13 cellular contexts compared by ENCODE assay signal in genomic region chr16:4388275-4389021, GRCh38. TPM values are rescaled to one million over a fixed set of nuclear protein-coding genes. Genes with fewer than 3 reads are reported as not detected.
A peak's percentile ranks its signal among the peaks of the same experiment; 100 is the strongest.
DNase-seq lines count a peak whose midpoint lies in the region; ATAC-seq and TF ChIP-seq lines count a peak whose summit lies in the region.
"Had no signal": no experiment of that assay in that cellular context is flagged by ENCODE, and none has a peak within 500 bp of the region (broad histone marks: within the 10 kb centered on the region; RNA-seq: fewer than 3 reads in every experiment).

No MANE protein-coding gene starts in this region.

- no peak overlapping the region for H3K4me3 ChIP-seq in HUES6 (ENCODE audit: low read depth, low read length)
- no peak overlapping the region for H3K4me3 ChIP-seq in mesenchymal stem cell (ENCODE audit: insufficient read depth in 1 of 2, low read depth in 1 of 2, low read length in 2 of 2)
- no peak overlapping the region for H3K4me3 ChIP-seq in upper lobe of left lung
- H3K4me3 ChIP-seq in WERI-Rb-1 (ENCODE audit: low read depth, low read length), result no peak overlapping the region
- H3K4me3 ChIP-seq: testis had no signal

- TF ChIP-seq POLR2A in upper lobe of left lung (IDR thresholded peaks at IDR 0.05), result no peak

- TF ChIP-seq CTCF in upper lobe of left lung (IDR thresholded peaks at IDR 0.05) (no peak), WERI-Rb-1 (IDR thresholded peaks at IDR 0.05; ENCODE audit: low read depth, low read length) (no peak)

- H3K4ac ChIP-seq in mesenchymal stem cell (ENCODE audit: low read depth in 1 of 2, low read length in 2 of 2), result peak overlapping the region; percentile 38 to 73

- no peaks in the 10 kb centered on the region for H3K27me3 Mint-ChIP-seq in effector memory CD8-positive, alpha-beta T cell

- H3K27ac Mint-ChIP-seq in effector memory CD8-positive, alpha-beta T cell, result peak overlapping the region; percentile 49 to 92

- H2BK12ac ChIP-seq in mesenchymal stem cell (ENCODE audit: low read length in 2 of 2), result peak overlapping the region; percentile 80 to 93

- peak overlapping the region; percentile 86 for H2AK5ac ChIP-seq in mesenchymal stem cell (ENCODE audit: low read length, severe bottlenecking)

- no peak for ATAC-seq in effector memory CD8-positive, alpha-beta T cell (replicated peaks)
- ATAC-seq in upper lobe of left lung (ENCODE audit: low FRiP score in 2 of 2) (no peak), GM18498 (IDR thresholded peaks at IDR 0.05; ENCODE audit: unreplicated experiment) (no peak)
- ATAC-seq: esophagus mucosa had no signal

- peak overlapping the region in 1 of 2 experiments; percentile 84 for H3K14ac ChIP-seq in mesenchymal stem cell (ENCODE audit: low read length in 2 of 2)

- H3K36me3 Mint-ChIP-seq in effector memory CD8-positive, alpha-beta T cell (ENCODE audit: insufficient read depth), result peaks cover 98% of the 10 kb centered on the region

- WGBS in mesenchymal stem cell, result 61% methylated on average over 19 of the region's 19 CpGs
- 87% methylated on average over 19 of the region's 19 CpGs; no CpG with 5 or more reads in 1 of the 2 donors for WGBS in upper lobe of left lung, 2 donors

- no peak overlapping the region for H3K4me2 ChIP-seq in mesenchymal stem cell (ENCODE audit: low read length, poor library complexity, severe bottlenecking)

- H3K18ac ChIP-seq in mesenchymal stem cell (ENCODE audit: low read depth in 1 of 2, low read length in 2 of 2), result peak overlapping the region; percentile 65 to 93

- H3K4me1 ChIP-seq in HUES6 (ENCODE audit: control insufficient read depth, insufficient read depth, low read length), result peaks cover 57% of the 10 kb centered on the region
- H3K4me1 ChIP-seq in mesenchymal stem cell (ENCODE audit: control insufficient read depth, insufficient read depth, low read depth, low read length), result peaks cover 77% of the 10 kb centered on the region
- H3K4me1 ChIP-seq in upper lobe of left lung, result peaks cover 15 to 39% (median 34%) of the 10 kb centered on the region in 4 donors

- H4K8ac ChIP-seq in mesenchymal stem cell (ENCODE audit: low read length), result peak overlapping the region; percentile 69

- TF ChIP-seq EP300 in upper lobe of left lung (IDR thresholded peaks at IDR 0.05), result no peak

- H2BK5ac ChIP-seq in mesenchymal stem cell (ENCODE audit: low read depth, low read length, poor library complexity, severe bottlenecking), result no peak overlapping the region

- H3K9me3 Mint-ChIP-seq in effector memory CD8-positive, alpha-beta T cell, result no peaks in the 10 kb centered on the region

- H2BK120ac ChIP-seq in mesenchymal stem cell (ENCODE audit: low read depth, low read length), result peak overlapping the region; percentile 69

- H3K4me3 Mint-ChIP-seq in effector memory CD8-positive, alpha-beta T cell, result peak overlapping the region in 1 of 2 donors; percentile 36

- H2BK15ac ChIP-seq in mesenchymal stem cell (ENCODE audit: low read depth, poor library complexity, severe bottlenecking), result peak overlapping the region; percentile 74

- 0 out of 2 replicates have a peak, but pooled peaks cover 4% of the 10 kb centered on the region for H3K36me3 ChIP-seq in HUES6 (ENCODE audit: control insufficient read depth, insufficient read depth, low read length)
- H3K36me3 ChIP-seq in mesenchymal stem cell (ENCODE audit: control insufficient read depth in 1 of 2, insufficient read depth in 2 of 2, low read depth in 1 of 2, low read length in 2 of 2), result peaks cover 15 to 50% of the 10 kb centered on the region in 2 experiments
- H3K36me3 ChIP-seq in upper lobe of left lung, result peaks cover 4 to 70% (median 50%) of the 10 kb centered on the region in 4 donors
- no peaks in the 10 kb centered on the region for H3K36me3 ChIP-seq in WERI-Rb-1

- H3K79me1 ChIP-seq in mesenchymal stem cell (replicated peaks; ENCODE audit: low read length, poor library complexity, severe bottlenecking), result peaks cover 10% of the 10 kb centered on the region

- H2AFZ ChIP-seq in mesenchymal stem cell (ENCODE audit: low read depth, low read length), result no peak overlapping the region

- H3K27me3 ChIP-seq in HUES6 (ENCODE audit: control insufficient read depth, insufficient read depth, low read length), result no peaks in the 10 kb centered on the region
- H3K27me3 ChIP-seq in mesenchymal stem cell (ENCODE audit: control insufficient read depth in 1 of 2, insufficient read depth in 1 of 2, low read length in 2 of 2), result no peaks in the 10 kb centered on the region
- H3K27me3 ChIP-seq in upper lobe of left lung, result no peaks in the 10 kb centered on the region
- H3K27me3 ChIP-seq in WERI-Rb-1 (ENCODE audit: insufficient read depth, low read depth, severe bottlenecking), result no peaks in the 10 kb centered on the region
- H3K27me3 ChIP-seq: testis had no signal

- H3K23ac ChIP-seq in mesenchymal stem cell (ENCODE audit: low read length in 2 of 2), result no peak overlapping the region

- H3K9ac ChIP-seq in HUES6 (ENCODE audit: low read length) (peak overlapping the region; percentile 59), mesenchymal stem cell (ENCODE audit: low read length) (peak overlapping the region; percentile 43)

- no peak for DNase-seq in effector memory CD8-positive, alpha-beta T cell
- DNase-seq in mesenchymal stem cell (no peak), upper lobe of left lung (no peak), COLO829 (ENCODE audit: low spot score) (no peak), WERI-Rb-1 (no peak)
- DNase-seq: activated CD8-positive, alpha-beta memory T cell treated with anti-CD3 and anti-CD28 coated beads, Interleukin-2, amount 50 U/mL, for 4 hours; anterior cingulate cortex; DMS79; occipital lobe; testis had no signal

- H3K27ac ChIP-seq in HUES6 (ENCODE audit: low read depth, low read length) (peak overlapping the region; percentile 80; the same call in 1 of the 2 replicates), mesenchymal stem cell (ENCODE audit: low read length, poor library complexity, severe bottlenecking) (no peak overlapping the region), upper lobe of left lung (peak overlapping the region; percentile 23 to 79 (median 74)), WERI-Rb-1 (no peak overlapping the region)

- peak overlapping the region; percentile 85 for H4K91ac ChIP-seq in mesenchymal stem cell (ENCODE audit: low read length)

- no peaks in the 10 kb centered on the region for H3K9me3 ChIP-seq in HUES6 (ENCODE audit: control insufficient read depth, insufficient read depth, low read depth, low read length)
- H3K9me3 ChIP-seq in mesenchymal stem cell (ENCODE audit: control insufficient read depth, low read length), result no peaks in the 10 kb centered on the region
- no peaks in the 10 kb centered on the region for H3K9me3 ChIP-seq in upper lobe of left lung
- no peaks in the 10 kb centered on the region for H3K9me3 ChIP-seq in WERI-Rb-1 (ENCODE audit: severe bottlenecking)
- H3K9me3 ChIP-seq: testis had no signal

- peaks cover under 1 to 3% of the 10 kb centered on the region in 2 donors for H3K4me1 Mint-ChIP-seq in effector memory CD8-positive, alpha-beta T cell (ENCODE audit: low read depth in 2 of 2)

RNA-seq across cellular contexts. Expression of gene VASN, which starts 16.8 kb away (rescaled TPM):
- 127 TPM for polyA plus RNA-seq in mesenchymal stem cell (2013, experiment 1 of 2)
- polyA plus RNA-seq in mesenchymal stem cell (2013, experiment 2 of 2), result 127 TPM
- total RNA-seq in upper lobe of left lung, result 10 to 100 TPM; 11.4 to 40.6 (median 30.2) TPM

RNA-seq across cellular contexts. Expression of gene CORO7, which starts 27.9 kb away (rescaled TPM):
- polyA plus RNA-seq in mesenchymal stem cell (2013, experiment 1 of 2), result 25.5 TPM
- 22.1 TPM for polyA plus RNA-seq in mesenchymal stem cell (2013, experiment 2 of 2)
- 100 to 1,000 TPM in 2 of 6 donors, 10 to 100 TPM in 4; 42.9 to 235 (median 69.0) TPM for total RNA-seq in upper lobe of left lung

RNA-seq across cellular contexts. Expression of gene DNAJA3, which starts 37.2 kb away (rescaled TPM):
- 27.3 TPM for polyA plus RNA-seq in mesenchymal stem cell (2013, experiment 1 of 2)
- 27.3 TPM for polyA plus RNA-seq in mesenchymal stem cell (2013, experiment 2 of 2)
- total RNA-seq in upper lobe of left lung, result 10 to 100 TPM; 31.2 to 61.8 (median 36.6) TPM

RNA-seq across cellular contexts. Expression of gene PAM16, which starts 37.3 kb away (rescaled TPM):
- 39.3 TPM for polyA plus RNA-seq in mesenchymal stem cell (2013, experiment 1 of 2)
- 43.3 TPM for polyA plus RNA-seq in mesenchymal stem cell (2013, experiment 2 of 2)
- total RNA-seq in upper lobe of left lung, result 10 to 100 TPM; 45.5 to 71.8 (median 62.6) TPM

Comparison
In these comparisons a context has a peak if more than half of its experiments do, and no peak if none do; other contexts are left out.
1. H3K27ac ChIP-seq: peak in HUES6 (single experiment) and upper lobe of left lung (4 of 4); none in mesenchymal stem cell (single experiment) and WERI-Rb-1 (single experiment).